Comparison of ENCODE assay signal across 1 cellular context in genomic region chr1:154313066-154313356, GRCh38.
TF ChIP-seq lines count a peak whose summit lies in the region.

No MANE protein-coding gene starts in this region.

TF ChIP-seq in K562, 482 proteins besides CTCF, POLR2A, EP300 and RAD21 (continued from another document and continues in another):
- TF ChIP-seq ZNF655 (CRISPR knock-in tag; IDR thresholded peaks at IDR 0.05) (no peak), MTA3 (IDR thresholded peaks at IDR 0.05; ENCODE audit: borderline replicate concordance) (peak; percentile 74; the same call in 1 of the 2 replicates), SMAD2 (IDR thresholded peaks at IDR 0.05; ENCODE audit: low read depth, low read length) (no peak), DPF2 (IDR thresholded peaks at IDR 0.05) (peak; percentile 96), ZNF707 (CRISPR knock-in tag; conservative IDR thresholded peaks at IDR 0.05) (no peak), ZNF668 (CRISPR knock-in tag; IDR thresholded peaks at IDR 0.05) (no peak), ZEB2 (IDR thresholded peaks at IDR 0.05) (peak; percentile 97), ZNF766 (CRISPR knock-in tag; conservative IDR thresholded peaks at IDR 0.05) (no peak), KDM5B (IDR thresholded peaks at IDR 0.05; ENCODE audit: insufficient replicate concordance, low read depth, low read length) (peak; percentile 43), ATF3 (IDR thresholded peaks at IDR 0.05) (peak; percentile 76), ATF3 (CRISPR knock-in tag; conservative IDR thresholded peaks at IDR 0.05) (no peak), BRD9 (IDR thresholded peaks at IDR 0.05; ENCODE audit: low read depth, partially characterized antibody) (no peak), HDAC1 (IDR thresholded peaks at IDR 0.05) (peak in 1 of 2 experiments; percentile 77; a peak in 2 of 4 replicates), ATF4 (CRISPR knock-in tag; IDR thresholded peaks at IDR 0.05) (no peak), FOXK2 (conservative IDR thresholded peaks at IDR 0.05 in 1 of 2, IDR thresholded peaks at IDR 0.05 in 1 of 2; ENCODE audit: low read depth in 2 of 2) (no peak), KLF6 (CRISPR knock-in tag; IDR thresholded peaks at IDR 0.05; ENCODE audit: borderline replicate concordance) (no peak), PBX2 (CRISPR knock-in tag; IDR thresholded peaks at IDR 0.05; ENCODE audit: low read depth) (no peak), PBX2 (tag; conservative IDR thresholded peaks at IDR 0.05; ENCODE audit: low read depth) (no peak), ZNF76 (CRISPR knock-in tag; IDR thresholded peaks at IDR 0.05; ENCODE audit: borderline replicate concordance) (no peak), SREBF1 (IDR thresholded peaks at IDR 0.05; ENCODE audit: borderline replicate concordance, low read depth, low read length) (no peak), FOSL1 (tag; conservative IDR thresholded peaks at IDR 0.05) (peak; percentile 93), ZNF511 (CRISPR knock-in tag; IDR thresholded peaks at IDR 0.05) (no peak), POLR2AphosphoS5 (IDR thresholded peaks at IDR 0.05; ENCODE audit: control insufficient read depth, insufficient read depth, low read depth, low read length) (0 out of 2 replicates have a peak, but pooled peaks have one; percentile 23), SRSF3 (IDR thresholded peaks at IDR 0.05; ENCODE audit: insufficient read depth, low read length) (no peak), ADNP (tag; IDR thresholded peaks at IDR 0.05) (no peak), ZZZ3 (IDR thresholded peaks at IDR 0.05) (no peak), HDAC2 (IDR thresholded peaks at IDR 0.05) (peak; percentile 80), RBFOX2 (IDR thresholded peaks at IDR 0.05; ENCODE audit: low read depth, low read length) (peak; percentile 37; the same call in 1 of the 2 replicates), SMARCB1 (IDR thresholded peaks at IDR 0.05; ENCODE audit: insufficient read length, low read depth) (peak; percentile 52), RBM39 (optimal IDR thresholded peaks at IDR 0.05; ENCODE audit: low read depth, low read length) (no peak), NUFIP1 (IDR thresholded peaks at IDR 0.05; ENCODE audit: partially characterized antibody) (no peak), SIRT6 (IDR thresholded peaks at IDR 0.05; ENCODE audit: low read depth, low read length) (no peak), CREB1 (IDR thresholded peaks at IDR 0.05) (0 out of 2 replicates have a peak, but pooled peaks have one; percentile 18), CREB1 (CRISPR knock-in tag; IDR thresholded peaks at IDR 0.05) (no peak), NR2C1 (IDR thresholded peaks at IDR 0.05) (no peak), NR2C1 (tag; IDR thresholded peaks at IDR 0.05) (0 out of 2 replicates have a peak, but pooled peaks have one; percentile 42), NCOA1 (IDR thresholded peaks at IDR 0.05; ENCODE audit: low read depth) (no peak), ARID1B (IDR thresholded peaks at IDR 0.05) (peak; percentile 94), FOS (IDR thresholded peaks at IDR 0.05; ENCODE audit: extremely low read depth, insufficient read length) (peak; percentile 51), HDAC3 (IDR thresholded peaks at IDR 0.05; ENCODE audit: borderline replicate concordance, partially characterized antibody) (peak; percentile 44), CBFA2T3 (IDR thresholded peaks at IDR 0.05) (peak; percentile 90), SPI1 (IDR thresholded peaks at IDR 0.05; ENCODE audit: borderline replicate concordance, low read depth, low read length) (peak; percentile 33; the same call in 1 of the 2 replicates), SOX6 (IDR thresholded peaks at IDR 0.05) (peak; percentile 79), ZNF449 (CRISPR knock-in tag; IDR thresholded peaks at IDR 0.05) (no peak), JUND (IDR thresholded peaks at IDR 0.05; ENCODE audit: borderline replicate concordance, low read depth, low read length) (peak; percentile 95), JUND (tag; IDR thresholded peaks at IDR 0.05; ENCODE audit: borderline replicate concordance, low read depth, low read length) (peak; percentile 92; the same call in 2 of the 3 replicates), CTCFL (IDR thresholded peaks at IDR 0.05; ENCODE audit: borderline replicate concordance, insufficient read depth, low read depth, low read length, poor library complexity, severe bottlenecking) (no peak), TAL1 (IDR thresholded peaks at IDR 0.05) (peak; percentile 75), ARID2 (IDR thresholded peaks at IDR 0.05) (no peak), NR4A1 (CRISPR knock-in tag; IDR thresholded peaks at IDR 0.05) (no peak), NR4A1 (tag; IDR thresholded peaks at IDR 0.05) (no peak), ZHX1 (conservative IDR thresholded peaks at IDR 0.05; ENCODE audit: low read length) (no peak), CCNT2 (IDR thresholded peaks at IDR 0.05; ENCODE audit: borderline replicate concordance, extremely low read depth, insufficient read length, low read depth, low read length) (peak; percentile 78), SP2 (IDR thresholded peaks at IDR 0.05; ENCODE audit: extremely low read depth, low read depth, low read length, poor library complexity, severe bottlenecking) (no peak), FOXP1 (CRISPR knock-in tag; IDR thresholded peaks at IDR 0.05) (no peak), ZNF239 (CRISPR knock-in tag; IDR thresholded peaks at IDR 0.05) (no peak), VEZF1 (CRISPR knock-in tag; IDR thresholded peaks at IDR 0.05) (no peak), MYC (IDR thresholded peaks at IDR 0.05; ENCODE audit: low read depth, low read length) (peak; percentile 65; the same call in 1 of the 2 replicates), MYC (CRISPR knock-in tag; IDR thresholded peaks at IDR 0.05; ENCODE audit: borderline replicate concordance, low read depth) (no peak), SAFB (IDR thresholded peaks at IDR 0.05; ENCODE audit: borderline replicate concordance, low read depth, low read length) (no peak), ATF1 (CRISPR knock-in tag; IDR thresholded peaks at IDR 0.05) (no peak), ATF1 (tag; IDR thresholded peaks at IDR 0.05) (peak; percentile 65), NEUROD1 (IDR thresholded peaks at IDR 0.05; ENCODE audit: borderline replicate concordance, low read depth, low read length, partially characterized antibody) (peak; percentile 38), RBBP5 (IDR thresholded peaks at IDR 0.05; ENCODE audit: borderline replicate concordance, insufficient read depth, low read length, poor library complexity, severe bottlenecking) (peak; percentile 26), KLF16 (IDR thresholded peaks at IDR 0.05) (peak; percentile 65; the same call in 1 of the 2 replicates), SP1 (CRISPR knock-in tag; IDR thresholded peaks at IDR 0.05) (0 out of 2 replicates have a peak, but pooled peaks have one; percentile 24)
